ENCODE assay signal across 8 cellular contexts in the genomic region with DNA sequence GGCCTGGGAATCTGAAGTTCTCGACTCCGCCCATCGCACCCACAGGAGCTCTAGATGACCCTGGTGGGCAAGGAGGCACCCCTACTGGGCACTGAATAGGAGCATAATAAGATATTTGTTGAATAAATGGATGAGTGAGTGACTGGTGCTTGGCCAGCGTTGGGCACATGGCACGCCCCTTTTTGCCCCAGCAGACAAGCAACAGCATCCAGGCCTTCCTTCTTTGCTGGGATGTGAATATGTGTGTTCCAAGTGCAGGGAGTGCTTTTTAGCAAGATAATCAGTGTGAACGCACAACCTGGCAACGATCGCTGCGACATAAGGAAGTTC. TPM values are rescaled to one million over a fixed set of nuclear protein-coding genes. Genes with fewer than 3 reads are reported as not detected.
DNase-seq lines count a peak whose midpoint lies in the region; ATAC-seq and TF ChIP-seq lines count a peak whose summit lies in the region.

No MANE protein-coding gene starts in this region.

- H3K4me3 ChIP-seq in OCI-LY3 (ENCODE audit: low read length) (peak overlapping the region; percentile 90), neuron (ENCODE audit: low read length) (peak overlapping the region; percentile 85)

- peaks cover 13% of the 10 kb centered on the region for H3K36me3 Mint-ChIP-seq in endothelial cell (ENCODE audit: low read depth, unreplicated experiment)

- peaks cover 50% of the 10 kb centered on the region for H3K79me2 ChIP-seq in OCI-LY3 (ENCODE audit: low read length)

- H3K27me3 ChIP-seq in OCI-LY3 (ENCODE audit: low read depth, low read length) (no peaks in the 10 kb centered on the region), neuron (ENCODE audit: insufficient read depth, low read length) (no peaks in the 10 kb centered on the region)

- peaks cover 8% of the 10 kb centered on the region for H3K27me3 Mint-ChIP-seq in endothelial cell (ENCODE audit: unreplicated experiment)

- TF ChIP-seq CTCF in OCI-LY3 (IDR thresholded peaks at IDR 0.05; ENCODE audit: low read depth, low read length) (no peak), endothelial cell (IDR thresholded peaks at IDR 0.05; ENCODE audit: unreplicated experiment) (no peak)

- peak overlapping the region; percentile 77 for H3K4me2 ChIP-seq in OCI-LY3 (ENCODE audit: low read length)

- DNase-seq in endothelial cell (ENCODE audit: low spot score) (no peak), ureter (ENCODE audit: low spot score) (no peak), NCI-H1092 treated with DMSO at 0.1 percent for 48 hours (lab: John Stamatoyannopoulos, UW) (no peak), cerebellum (ENCODE audit: low spot score) (no peak)

- H3K9me3 ChIP-seq in OCI-LY3 (ENCODE audit: insufficient read depth, low read length) (no peaks in the 10 kb centered on the region), neuron (ENCODE audit: low read length) (no peaks in the 10 kb centered on the region)

- H2AFZ ChIP-seq in OCI-LY3 (ENCODE audit: low read depth, low read length) (peak overlapping the region; percentile 84; the same call in 1 of the 2 replicates), neuron (ENCODE audit: low read depth, low read length) (peak overlapping the region; percentile 94)

- peak overlapping the region; percentile 55 for H3K9ac ChIP-seq in OCI-LY3 (ENCODE audit: low read length)

- peaks cover 21% of the 10 kb centered on the region for H3K4me1 ChIP-seq in OCI-LY3 (ENCODE audit: low read length)
- H3K4me1 ChIP-seq in neuron (ENCODE audit: insufficient read depth, low read length): peaks cover 18% of the 10 kb centered on the region

- ATAC-seq in GM18517 (IDR thresholded peaks at IDR 0.05; ENCODE audit: unreplicated experiment) (peak; percentile 31), HG02588 (IDR thresholded peaks at IDR 0.05; ENCODE audit: unreplicated experiment) (peak; percentile 16)

- no peaks in the 10 kb centered on the region for H3K9me3 Mint-ChIP-seq in endothelial cell (ENCODE audit: unreplicated experiment)

- no peak overlapping the region for H3K27ac ChIP-seq in OCI-LY3 (ENCODE audit: low read length)

- H4K20me1 ChIP-seq in OCI-LY3 (ENCODE audit: insufficient read depth, low read length): peaks cover 29% of the 10 kb centered on the region

- peaks cover 23% of the 10 kb centered on the region for H3K36me3 ChIP-seq in OCI-LY3 (replicated peaks; ENCODE audit: low read depth, low read length)
- H3K36me3 ChIP-seq in neuron (ENCODE audit: insufficient read depth, low read length): peaks cover 11% of the 10 kb centered on the region

- peak overlapping the region; percentile 89 for H3K27ac Mint-ChIP-seq in endothelial cell (ENCODE audit: unreplicated experiment)

- H3K4me3 Mint-ChIP-seq in endothelial cell (ENCODE audit: unreplicated experiment): peak overlapping the region; percentile 92

- peaks cover 24% of the 10 kb centered on the region for H3K4me1 Mint-ChIP-seq in endothelial cell (ENCODE audit: unreplicated experiment)

RNA-seq across cellular contexts. Expression of a gene that starts 0.5 kb away (rescaled TPM):
- total RNA-seq in endothelial cell (ENCODE audit: unreplicated experiment) (162 TPM), ureter (149 TPM), cerebellum (275 TPM)

RNA-seq across cellular contexts. Expression of a gene that starts 12.0 kb away (rescaled TPM):
- total RNA-seq in endothelial cell (ENCODE audit: unreplicated experiment) (34.9 TPM), ureter (26.8 TPM), cerebellum (19.7 TPM)

RNA-seq across cellular contexts. Expression of a gene that starts 25.4 kb away (rescaled TPM):
- total RNA-seq in endothelial cell (ENCODE audit: unreplicated experiment): 12.1 TPM
- total RNA-seq in ureter: 17.5 TPM
- total RNA-seq in cerebellum: 24.4 TPM

RNA-seq across cellular contexts. Expression of a gene that starts 25.5 kb away (rescaled TPM):
- total RNA-seq in endothelial cell (ENCODE audit: unreplicated experiment): 199 TPM
- total RNA-seq in ureter: 95.5 TPM
- total RNA-seq in cerebellum: 34.6 TPM

RNA-seq across cellular contexts. Expression of a gene that starts 33.1 kb away (rescaled TPM):
- total RNA-seq in endothelial cell (ENCODE audit: unreplicated experiment) (0.31 TPM), ureter (0.29 TPM), cerebellum (not detected)
